Comparison of ENCODE assay signal across 21 cellular contexts in genomic region chr22:37982151-37982838, GRCh38. TPM values are rescaled to one million over a fixed set of nuclear protein-coding genes. Genes with fewer than 3 reads are reported as not detected.
A peak's percentile ranks its signal among the peaks of the same experiment; 100 is the strongest.
DNase-seq lines count a peak whose midpoint lies in the region; ATAC-seq and TF ChIP-seq lines count a peak whose summit lies in the region.
"Had no signal": no experiment of that assay in that cellular context is flagged by ENCODE, and none has a peak within 500 bp of the region (broad histone marks: within the 10 kb centered on the region; RNA-seq: fewer than 3 reads in every experiment).

No MANE protein-coding gene starts in this region.

- H3K27ac ChIP-seq in Peyer's patch (peak overlapping the region in 3 of 4 donors; percentile 30 to 79 (median 51)), colonic mucosa (no peak overlapping the region), stomach (peak overlapping the region in 2 of 5 donors; percentile 2 to 34)
- H3K27ac ChIP-seq: prostate gland, thyroid gland had no signal

- H3K4me3 ChIP-seq in Peyer's patch (peak overlapping the region in 1 of 4 donors; percentile 14), colonic mucosa (no peak overlapping the region), stomach (peak overlapping the region in 3 of 4 donors; percentile 7 to 21 (median 12))
- H3K4me3 ChIP-seq: prostate gland, thyroid gland had no signal

- H3K27me3 Mint-ChIP-seq in stimulated activated naive CD8-positive, alpha-beta T cell treated with anti-CD3 and anti-CD28 coated beads, Interleukin-15, amount 100 ng/mL, for 72 hours = no peaks in the 10 kb centered on the region

- intact Hi-C loops in colonic mucosa (cut with DNase I) (no loop called here), stomach (cut with DNase I; ENCODE audit: low total_unique reads) (no loop called here)

- no peaks in the 10 kb centered on the region for H3K4me1 Mint-ChIP-seq in stimulated activated naive CD8-positive, alpha-beta T cell treated with anti-CD3 and anti-CD28 coated beads, Interleukin-15, amount 100 ng/mL, for 72 hours

- TF ChIP-seq EP300 in stomach (IDR thresholded peaks at IDR 0.05) = no peak

- DNase-seq in Peyer's patch (no peak), colonic mucosa (peak; percentile 22), left lobe of liver (ENCODE audit: low spot score) (peak; percentile 78), stomach (no peak), NCI-H510A (lab: John Stamatoyannopoulos, UW) (no peak), NCI-H2227 treated with DMSO at 0.1 percent for 48 hours (lab: John Stamatoyannopoulos, UW) (no peak), ureter (ENCODE audit: low spot score) (no peak)
- no peak for DNase-seq in stimulated activated naive CD8-positive, alpha-beta T cell treated with anti-CD3 and anti-CD28 coated beads, Interleukin-15, amount 100 ng/mL, for 72 hours
- DNase-seq: activated CD8-positive, alpha-beta memory T cell treated with anti-CD3 and anti-CD28 coated beads, Interleukin-2, amount 50 U/mL, for 48 hours; activated gamma-delta T cell; amniotic stem cell; hippocampal formation; Kasumi-1; kidney; NCI-H1105 treated with DMSO at 0.1 percent for 48 hours; NCI-H526 treated with DMSO at 0.1 percent for 48 hours; SHP77; T-helper 1 cell; thyroid gland had no signal

- no peak overlapping the region for H3K9ac ChIP-seq in colonic mucosa (ENCODE audit: low read depth in 2 of 2, low read length in 2 of 2)

- no peak for TF ChIP-seq POLR2A in Peyer's patch (IDR thresholded peaks at IDR 0.05)
- no peak for TF ChIP-seq POLR2A in stomach (IDR thresholded peaks at IDR 0.05)

- no peaks in the 10 kb centered on the region for H3K9me3 Mint-ChIP-seq in stimulated activated naive CD8-positive, alpha-beta T cell treated with anti-CD3 and anti-CD28 coated beads, Interleukin-15, amount 100 ng/mL, for 72 hours
- H3K9me3 Mint-ChIP-seq: nephron had no signal

- H3K4me1 ChIP-seq in Peyer's patch (peaks cover 0 to 18% (median 0%) of the 10 kb centered on the region in 4 donors), colonic mucosa (no peaks in the 10 kb centered on the region), stomach (no peaks in the 10 kb centered on the region)
- H3K4me1 ChIP-seq: prostate gland, thyroid gland had no signal

- H3K9me3 ChIP-seq in Peyer's patch (no peaks in the 10 kb centered on the region), colonic mucosa (no peaks in the 10 kb centered on the region), stomach (no peaks in the 10 kb centered on the region)
- H3K9me3 ChIP-seq: prostate gland, thyroid gland had no signal

- H3K36me3 ChIP-seq in Peyer's patch (no peaks in the 10 kb centered on the region), colonic mucosa (no peaks in the 10 kb centered on the region), stomach (peaks cover 0 to 39% (median 7%) of the 10 kb centered on the region in 4 donors)
- H3K36me3 ChIP-seq: prostate gland, thyroid gland had no signal

- TF ChIP-seq CTCF in Peyer's patch (IDR thresholded peaks at IDR 0.05) = no peak
- TF ChIP-seq CTCF in colonic mucosa (IDR thresholded peaks at IDR 0.05) = no peak
- no peak for TF ChIP-seq CTCF in stomach (IDR thresholded peaks at IDR 0.05)

- peak overlapping the region in 1 of 2 donors; percentile 91 for H3K27ac Mint-ChIP-seq in stimulated activated naive CD8-positive, alpha-beta T cell treated with anti-CD3 and anti-CD28 coated beads, Interleukin-15, amount 100 ng/mL, for 72 hours
- H3K27ac Mint-ChIP-seq: nephron had no signal

- H3K4me3 Mint-ChIP-seq in stimulated activated naive CD8-positive, alpha-beta T cell treated with anti-CD3 and anti-CD28 coated beads, Interleukin-15, amount 100 ng/mL, for 72 hours = no peak overlapping the region

- 73 to 83% (median 82%) methylated on average over 10 of the region's 10 CpGs for WGBS in stomach, 5 donors

- peak; percentile 51 for ATAC-seq in left lobe of liver
- ATAC-seq in stimulated activated naive CD8-positive, alpha-beta T cell treated with anti-CD3 and anti-CD28 coated beads, Interleukin-15, amount 100 ng/mL, for 72 hours = no peak

- H3K27me3 ChIP-seq in Peyer's patch (no peaks in the 10 kb centered on the region), colonic mucosa (no peaks in the 10 kb centered on the region), stomach (no peaks in the 10 kb centered on the region)
- H3K27me3 ChIP-seq: thyroid gland had no signal

RNA-seq across cellular contexts. Expression of gene SOX10, which starts 2.1 kb away (rescaled TPM):
- total RNA-seq in Peyer's patch (1 to 10 TPM in 1 of 4 donors, under 1 TPM in 2, not detected in 1; 0.35 to 1.1 (median 0.66) TPM), colonic mucosa (1 to 10 TPM in 1 of 2 donors, under 1 TPM in 1; 0.57 to 3.4 TPM), left lobe of liver (0.30 TPM), stomach (1 to 10 TPM in 3 of 5 donors, not detected in 2; 2.9 to 4.9 (median 4.4) TPM), ureter (1.0 TPM)
- 1 to 10 TPM; 1.7 to 3.2 (median 2.6) TPM for polyA plus RNA-seq in stomach

RNA-seq across cellular contexts. Expression of gene POLR2F, which starts 28.8 kb away (rescaled TPM):
- 10 to 100 TPM; 51.1 to 97.4 (median 55.2) TPM for total RNA-seq in Peyer's patch
- total RNA-seq in colonic mucosa = 100 to 1,000 TPM in 1 of 2 donors, 10 to 100 TPM in 1; 52.5 to 110 TPM
- total RNA-seq in left lobe of liver = 64.2 TPM
- total RNA-seq in stomach = 100 to 1,000 TPM in 2 of 5 donors, 10 to 100 TPM in 3; 41.5 to 145 (median 74.5) TPM
- 100 to 1,000 TPM; 139 to 149 (median 146) TPM for polyA plus RNA-seq in stomach
- total RNA-seq in ureter = 49.5 TPM

RNA-seq across cellular contexts. Expression of gene C22orf23, which starts 28.9 kb away (rescaled TPM):
- total RNA-seq in Peyer's patch (under 1 TPM in 1 of 4 donors, not detected in 3; 0.85 TPM), colonic mucosa (not detected), left lobe of liver (0.25 TPM), stomach (not detected), ureter (not detected)
- 1 to 10 TPM in 1 of 3 donors, under 1 TPM in 2; 0.18 to 1.2 (median 0.31) TPM for polyA plus RNA-seq in stomach

Comparison
In these comparisons a context has a peak if more than half of its experiments do, and no peak if none do; other contexts are left out.
1. DNase-seq: peak in colonic mucosa (single experiment) and left lobe of liver (single experiment); none in Peyer's patch (0 of 3), stomach (single experiment), NCI-H510A (single experiment), NCI-H2227 treated with DMSO at 0.1 percent for 48 hours (single experiment), ureter (single experiment) and stimulated activated naive CD8-positive, alpha-beta T cell treated with anti-CD3 and anti-CD28 coated beads, Interleukin-15, amount 100 ng/mL, for 72 hours (0 of 2).